ENCODE assay signal across 1 cellular context in genomic region chr7:85699482-85699881, GRCh38.
TF ChIP-seq lines count a peak whose summit lies in the region.

No MANE protein-coding gene starts in this region.

TF ChIP-seq in SK-N-SH, 30 proteins besides CTCF, POLR2A, EP300 and RAD21 (continued from another document):
- TF ChIP-seq ZBTB33 (IDR thresholded peaks at IDR 0.05; ENCODE audit: borderline replicate concordance, low read depth): no peak
